In genomic region chr1:85571830-85572229, GRCh38 we compare ENCODE assay signal across 19 cellular contexts. TPM values are rescaled to one million over a fixed set of nuclear protein-coding genes. Genes with fewer than 3 reads are reported as not detected.
DNase-seq lines count a peak whose midpoint lies in the region; ATAC-seq and TF ChIP-seq lines count a peak whose summit lies in the region.
"Had no signal": no experiment of that assay in that cellular context is flagged by ENCODE, and none has a peak within 500 bp of the region (broad histone marks: within the 10 kb centered on the region; RNA-seq: fewer than 3 reads in every experiment).

No MANE protein-coding gene starts in this region.

- intact Hi-C loops in IMR-90 (cut with micrococcal nuclease): loop anchor here (10.0 kb wide), 1 partner anchor 167 kb away; no protein-coding TSS in a partner anchor

- no peak for TF ChIP-seq POLR2A in IMR-90 (IDR thresholded peaks at IDR 0.05; ENCODE audit: low read depth, low read length)

- H3F3A ChIP-seq in smooth muscle cell (ENCODE audit: low read depth): peaks cover 21% of the 10 kb centered on the region

- H3K4me1 ChIP-seq in IMR-90 (ENCODE audit: control insufficient read depth, insufficient read depth, low read length): peaks cover 35% of the 10 kb centered on the region
- H3K4me1 ChIP-seq in smooth muscle cell (ENCODE audit: low read depth): peaks cover 15% of the 10 kb centered on the region

- TF ChIP-seq CTCF in IMR-90 (conservative IDR thresholded peaks at IDR 0.05; ENCODE audit: low read depth, low read length): no peak
- TF ChIP-seq CTCF in smooth muscle cell (IDR thresholded peaks at IDR 0.05; ENCODE audit: borderline replicate concordance, insufficient read depth, poor library complexity, severe bottlenecking): no peak

- no peak for DNase-seq in IMR-90
- peak; percentile 36 for DNase-seq in iris pigment epithelial cell (ENCODE audit: low read depth)
- DNase-seq in smooth muscle cell (lab: John Stamatoyannopoulos, UW; ENCODE audit: unreplicated experiment): no peak
- no peak for DNase-seq in NAMALWA (ENCODE audit: low spot score)
- DNase-seq in inferior parietal cortex (ENCODE audit: extremely low spot score): no peak
- DNase-seq: activated CD4-positive, CD25-positive, alpha-beta regulatory T cell; activated effector memory CD4-positive, alpha-beta T cell treated with anti-CD3 and anti-CD28 coated beads, Interleukin-2, amount 50 U/mL, for 16 hours; amygdala; HCEC 1CT; NCI-H1105 treated with DMSO at 0.1 percent for 48 hours; NCI-H524 treated with DMSO at 0.1 percent for 48 hours; occipital lobe; SIG-M5; stimulated activated CD4-positive, alpha-beta T cell treated with anti-CD3 and anti-CD28 coated beads, Interleukin-4, amount 100 ng/mL, for 24 hours; T-helper 2 cell had no signal

- H2BK15ac ChIP-seq in IMR-90 (ENCODE audit: low read depth, low read length): peak overlapping the region; percentile 21; the same call in 1 of the 3 replicates

- H2AK9ac ChIP-seq in IMR-90 (replicated peaks; ENCODE audit: low read depth, low read length, poor library complexity): peak overlapping the region; percentile 69

- peak overlapping the region; percentile 36; the same call in 1 of the 2 replicates for H2BK20ac ChIP-seq in IMR-90 (ENCODE audit: low read depth, low read length)

- H3K9me3 ChIP-seq in IMR-90 (ENCODE audit: control insufficient read depth, insufficient read depth, low read length) (no peaks in the 10 kb centered on the region), smooth muscle cell (replicated peaks; ENCODE audit: low read depth) (no peaks in the 10 kb centered on the region)

- peak overlapping the region; percentile 43; the same call in 1 of the 2 replicates for H4K5ac ChIP-seq in IMR-90 (ENCODE audit: low read depth, low read length)

- peak overlapping the region; percentile 45; the same call in 1 of the 2 replicates for H3K18ac ChIP-seq in IMR-90 (ENCODE audit: low read depth, low read length)

- dilution Hi-C loops in IMR-90 (cut with HindIII; ENCODE audit: low sequenced_read_pairs, unreplicated experiment): no loop called here

- H2BK5ac ChIP-seq in IMR-90 (ENCODE audit: low read depth, low read length, poor library complexity, severe bottlenecking): peak overlapping the region; percentile 78

- peaks cover 48% of the 10 kb centered on the region for H3K9me1 ChIP-seq in IMR-90 (ENCODE audit: insufficient read depth, low read length)

- no CpG with 5 or more reads among the region's 4 CpGs for WGBS in IMR-90 (ENCODE audit: extremely low coverage in 2 of 2, insufficient read length in 1 of 2), 2 experiments
- 60% methylated on average over 4 of the region's 4 CpGs for WGBS in smooth muscle cell (ENCODE audit: low lambda C conversion rate)

- CTCF ChIA-PET in IMR-90 (lab: Yijun Ruan, JAX): interaction anchor here (0.6 to 1.3 kb wide), 3 partner anchors 18 to 263 kb away, joined by 3 read pairs; no protein-coding TSS in a partner anchor

- H3K27ac ChIP-seq in IMR-90 (ENCODE audit: insufficient read depth, low read length) (peak overlapping the region; percentile 74; the same call in 1 of the 2 replicates), smooth muscle cell (ENCODE audit: low read depth) (peak overlapping the region; percentile 83)
- H3K27ac ChIP-seq: KMS-11 had no signal

- peaks cover 65% of the 10 kb centered on the region for H4K20me1 ChIP-seq in IMR-90 (ENCODE audit: insufficient read depth, low read length)
- H4K20me1 ChIP-seq in smooth muscle cell (ENCODE audit: low read depth): peaks cover 73% of the 10 kb centered on the region

- POLR2A ChIA-PET in IMR-90 (lab: Charles Lee; ENCODE audit: unreplicated experiment): interaction anchor here (0.6 kb wide), 3 partner anchors 105 to 307 kb away, joined by 3 to 9 read pairs (median 7); no protein-coding TSS in a partner anchor

- H3K27me3 ChIP-seq in IMR-90 (ENCODE audit: control insufficient read depth, insufficient read depth, low read length): no peaks in the 10 kb centered on the region
- no peaks in the 10 kb centered on the region for H3K27me3 ChIP-seq in smooth muscle cell (ENCODE audit: low read depth)

- H3K79me1 ChIP-seq in IMR-90 (ENCODE audit: low read depth in 1 of 2, low read length in 2 of 2): peaks cover 17 to 75% of the 10 kb centered on the region in 2 experiments

- H2BK120ac ChIP-seq in IMR-90 (ENCODE audit: low read depth, low read length): no peak overlapping the region

- peak overlapping the region; percentile 29; the same call in 1 of the 2 replicates for H3K9ac ChIP-seq in IMR-90 (ENCODE audit: low read depth, low read length)
- H3K9ac ChIP-seq in smooth muscle cell (ENCODE audit: low read depth): no peak overlapping the region
- H3K9ac ChIP-seq: KMS-11 had no signal

- in situ Hi-C loops in IMR-90 (cut with MboI; ENCODE audit: low sequenced_read_pairs): loop anchor here (10.0 kb wide), 1 partner anchor 107 kb away; the partner anchor contains the start of gene DDAH1

- H3K36me3 ChIP-seq in IMR-90 (ENCODE audit: control insufficient read depth, insufficient read depth, low read length) (peaks cover 6% of the 10 kb centered on the region; the same call in 1 of the 2 replicates), smooth muscle cell (ENCODE audit: low read depth) (no peaks in the 10 kb centered on the region)

- peak overlapping the region; percentile 67; the same call in 1 of the 2 replicates for H3K4ac ChIP-seq in IMR-90 (ENCODE audit: low read depth, low read length)

- BruUV-seq in IMR-90 (replicated peaks; lab: Mats Ljungman, UMichigan): no TSS peak

- no peak for TF ChIP-seq RAD21 in IMR-90 (IDR thresholded peaks at IDR 0.05; ENCODE audit: low read length)

- H3K79me2 ChIP-seq in smooth muscle cell (ENCODE audit: low read depth): peaks cover 69% of the 10 kb centered on the region

- H3K23ac ChIP-seq in IMR-90 (ENCODE audit: low read depth, low read length): peak overlapping the region; percentile 80; the same call in 1 of the 2 replicates

- 0 out of 2 replicates have a peak overlapping the region, but pooled peaks have one; percentile 11 for H4K91ac ChIP-seq in IMR-90 (ENCODE audit: insufficient read depth, low read depth, low read length)

- H3K56ac ChIP-seq in IMR-90 (ENCODE audit: extremely low read depth, insufficient read depth, low read length): no peak overlapping the region

- H4K8ac ChIP-seq in IMR-90 (ENCODE audit: low read depth in 2 of 2, low read length in 2 of 2): peak overlapping the region in 1 of 2 experiments; percentile 51; a peak in 2 of 4 replicates

- H3K4me2 ChIP-seq in IMR-90 (ENCODE audit: low read depth, low read length) (peak overlapping the region; percentile 14; the same call in 1 of the 2 replicates), smooth muscle cell (peak overlapping the region; percentile 54)
- H3K4me2 ChIP-seq: KMS-11 had no signal

- ATAC-seq in IMR-90 (ENCODE audit: low read depth) (no peak), SK-N-SH treated with all-trans-retinoic acid at 6 μM for 48 hours (peak; percentile 0; the same call in 1 of the 3 replicates), HG02840 (IDR thresholded peaks at IDR 0.05; ENCODE audit: low FRiP score, unreplicated experiment) (no peak)
- ATAC-seq: left lobe of liver had no signal

- peak overlapping the region; percentile 83; the same call in 1 of the 2 replicates for H2AK5ac ChIP-seq in IMR-90 (ENCODE audit: low read depth, low read length)

- H2AFZ ChIP-seq in IMR-90 (replicated peaks; ENCODE audit: low read length, poor library complexity) (no peak overlapping the region), smooth muscle cell (ENCODE audit: low read depth) (no peak overlapping the region)

- H3K4me3 ChIP-seq in IMR-90 (ENCODE audit: insufficient read depth, low read depth, low read length): no peak overlapping the region
- no peak overlapping the region for H3K4me3 ChIP-seq in smooth muscle cell

- peak overlapping the region; percentile 71 for H3K14ac ChIP-seq in IMR-90 (replicated peaks; ENCODE audit: low read depth, low read length)

TF ChIP-seq in IMR-90, 13 proteins besides CTCF, POLR2A, EP300 and RAD21 (continues in another document):
- TF ChIP-seq SMC3 (IDR thresholded peaks at IDR 0.05; ENCODE audit: low read depth, low read length) (no peak), FOS (IDR thresholded peaks at IDR 0.05; ENCODE audit: low read depth, low read length) (no peak), USF2 (IDR thresholded peaks at IDR 0.05; ENCODE audit: low read depth, low read length) (no peak), MAFK (IDR thresholded peaks at IDR 0.05; ENCODE audit: low read depth, low read length) (no peak)

TF ChIP-seq in SK-N-SH treated with all-trans-retinoic acid at 6 μM for 48 hours, 23 proteins besides CTCF, POLR2A, EP300 and RAD21:
- TF ChIP-seq CSDC2 (CRISPR knock-in tag; IDR thresholded peaks at IDR 0.05) (0 out of 2 replicates have a peak, but pooled peaks have one; percentile 25), ZC3H10 (CRISPR knock-in tag; IDR thresholded peaks at IDR 0.05) (no peak), SNAI2 (CRISPR knock-in tag; IDR thresholded peaks at IDR 0.05) (no peak)

RNA-seq across cellular contexts. Expression of gene CCN1, which starts 8.7 kb away (rescaled TPM):
- 76.9 and 90.3 TPM in 2 replicates for total RNA-seq in IMR-90 (2012; rRNA removed)
- polyA plus RNA-seq in IMR-90 (2012; rRNA removed): 819 and 905 TPM in 2 replicates
- 700 and 814 TPM in 2 replicates for polyA plus RNA-seq in IMR-90 (2012; cell fraction: cytosol; rRNA removed)
- polyA plus RNA-seq in IMR-90 (2012; cell fraction: nucleus; rRNA removed; ENCODE audit: low replicate concordance): 1,179 and 1,372 TPM in 2 replicates
- 440 and 450 TPM in 2 replicates for total RNA-seq in smooth muscle cell
- polyA plus RNA-seq in smooth muscle cell: 1,412 and 1,766 TPM in 2 replicates
